ENCODE assay signal across 8 cellular contexts in genomic region chr11:74683279-74683871, GRCh38. TPM values are rescaled to one million over a fixed set of nuclear protein-coding genes. Genes with fewer than 3 reads are reported as not detected.
DNase-seq lines count a peak whose midpoint lies in the region; ATAC-seq and TF ChIP-seq lines count a peak whose summit lies in the region.

No MANE protein-coding gene starts in this region.

- H3K9me3 Mint-ChIP-seq in Calu3 (ENCODE audit: low read depth, unreplicated experiment): no peaks in the 10 kb centered on the region
- no peaks in the 10 kb centered on the region for H3K9me3 Mint-ChIP-seq in activated T-helper 2 cell treated with anti-CD3 and anti-CD28 coated beads, Interferon-gamma antibody, Interleukin-2, Interleukin-4, amounts not matched to agents 10 μg/mL and 5 μg/mL and 100 μg/mL, durations not matched to agents 14 hours and 24 hours and 36 hours
- no peaks in the 10 kb centered on the region for H3K9me3 Mint-ChIP-seq in CD8-positive, alpha-beta memory T cell

- POLR2A ChIA-PET in CD8-positive, alpha-beta memory T cell (lab: Charles Lee): no interaction called here

- peak in 1 of 2 donors; percentile 43 for ATAC-seq in right cardiac atrium

- no peak overlapping the region for H3K27ac ChIP-seq in right cardiac atrium (ENCODE audit: low read length)
- H3K27ac ChIP-seq in CD8-positive, alpha-beta memory T cell (ENCODE audit: low read depth, low read length): no peak overlapping the region

- H3K4me1 Mint-ChIP-seq in Calu3 (ENCODE audit: low read depth, unreplicated experiment): no peaks in the 10 kb centered on the region
- H3K4me1 Mint-ChIP-seq in activated T-helper 2 cell treated with anti-CD3 and anti-CD28 coated beads, Interferon-gamma antibody, Interleukin-2, Interleukin-4, amounts not matched to agents 10 μg/mL and 5 μg/mL and 100 μg/mL, durations not matched to agents 14 hours and 24 hours and 36 hours (ENCODE audit: low read depth): no peaks in the 10 kb centered on the region
- no peaks in the 10 kb centered on the region for H3K4me1 Mint-ChIP-seq in CD8-positive, alpha-beta memory T cell

- BruUV-seq in Calu3 (replicated peaks; lab: Mats Ljungman, UMichigan): no TSS peak

- peak overlapping the region; percentile 15 for H3K4me3 Mint-ChIP-seq in Calu3 (ENCODE audit: low read depth, unreplicated experiment)
- H3K4me3 Mint-ChIP-seq in activated T-helper 2 cell treated with anti-CD3 and anti-CD28 coated beads, Interferon-gamma antibody, Interleukin-2, Interleukin-4, amounts not matched to agents 10 μg/mL and 5 μg/mL and 100 μg/mL, durations not matched to agents 14 hours and 24 hours and 36 hours (ENCODE audit: low read depth): no peak overlapping the region
- H3K4me3 Mint-ChIP-seq in CD8-positive, alpha-beta memory T cell: peak overlapping the region in 2 of 7 donors; percentile 63

- no peaks in the 10 kb centered on the region for H3K36me3 ChIP-seq in CD8-positive, alpha-beta memory T cell (ENCODE audit: insufficient read depth, low read length)

- H3K27ac Mint-ChIP-seq in Calu3 (ENCODE audit: unreplicated experiment): no peak overlapping the region
- H3K27ac Mint-ChIP-seq in activated T-helper 2 cell treated with anti-CD3 and anti-CD28 coated beads, Interferon-gamma antibody, Interleukin-2, Interleukin-4, amounts not matched to agents 10 μg/mL and 5 μg/mL and 100 μg/mL, durations not matched to agents 14 hours and 24 hours and 36 hours: no peak overlapping the region
- H3K27ac Mint-ChIP-seq in CD8-positive, alpha-beta memory T cell: no peak overlapping the region

- no peaks in the 10 kb centered on the region for H3K4me1 ChIP-seq in right cardiac atrium (ENCODE audit: control insufficient read depth, insufficient read depth, low read length)
- H3K4me1 ChIP-seq in CD8-positive, alpha-beta memory T cell (ENCODE audit: insufficient read depth, low read length): no peaks in the 10 kb centered on the region

- no peaks in the 10 kb centered on the region for H3K27me3 ChIP-seq in right cardiac atrium (ENCODE audit: control insufficient read depth, insufficient read depth)
- H3K27me3 ChIP-seq in CD8-positive, alpha-beta memory T cell (ENCODE audit: insufficient read depth, low read length, poor library complexity, severe bottlenecking): no peaks in the 10 kb centered on the region

- DNase-seq in Calu3: peak; percentile 15
- DNase-seq in amygdala (lab: John Stamatoyannopoulos, UW): peak in 52 of 56 donors; percentile 33 to 92 (median 76)
- DNase-seq in right cardiac atrium: peak in 2 of 3 donors; percentile 77 to 83
- peak; percentile 84 for DNase-seq in posterior vena cava (ENCODE audit: low spot score)
- DNase-seq in NCI-H2171 (lab: John Stamatoyannopoulos, UW): no peak
- DNase-seq in activated T-helper 2 cell treated with anti-CD3 and anti-CD28 coated beads, Interferon-gamma antibody, Interleukin-2, Interleukin-4, amounts not matched to agents 10 μg/mL and 5 μg/mL and 100 μg/mL, durations not matched to agents 14 hours and 24 hours and 36 hours (ENCODE audit: low spot score): no peak
- DNase-seq in CD8-positive, alpha-beta memory T cell: no peak
- no peak for DNase-seq in DMS153 treated with DMSO at 0.1 percent for 48 hours (lab: John Stamatoyannopoulos, UW; ENCODE audit: unreplicated experiment)

- no peaks in the 10 kb centered on the region for H3K36me3 Mint-ChIP-seq in Calu3 (ENCODE audit: insufficient read depth, unreplicated experiment)
- no peaks in the 10 kb centered on the region for H3K36me3 Mint-ChIP-seq in activated T-helper 2 cell treated with anti-CD3 and anti-CD28 coated beads, Interferon-gamma antibody, Interleukin-2, Interleukin-4, amounts not matched to agents 10 μg/mL and 5 μg/mL and 100 μg/mL, durations not matched to agents 14 hours and 24 hours and 36 hours (ENCODE audit: low read depth)
- H3K36me3 Mint-ChIP-seq in CD8-positive, alpha-beta memory T cell: peaks cover 0 to 2% (median 0%) of the 10 kb centered on the region in 3 donors

- CTCF ChIA-PET in Calu3 (lab: Charles Lee): interaction anchor here (1.0 kb wide), 1 partner anchor 19 kb away, joined by 3 read pairs; no protein-coding TSS in a partner anchor
- CTCF ChIA-PET in CD8-positive, alpha-beta memory T cell (lab: Charles Lee): no interaction called here

- H3K4me3 ChIP-seq in right cardiac atrium (ENCODE audit: low read length): peak overlapping the region; percentile 54
- no peak overlapping the region for H3K4me3 ChIP-seq in CD8-positive, alpha-beta memory T cell (ENCODE audit: low read length)

- 5% methylated on average over 59 of the region's 59 CpGs for WGBS in right cardiac atrium

- no peaks in the 10 kb centered on the region for H3K9me3 ChIP-seq in right cardiac atrium (ENCODE audit: control insufficient read depth, low read length)
- H3K9me3 ChIP-seq in CD8-positive, alpha-beta memory T cell (ENCODE audit: low read length): no peaks in the 10 kb centered on the region

- peaks cover 35% of the 10 kb centered on the region for H3K27me3 Mint-ChIP-seq in Calu3 (ENCODE audit: unreplicated experiment)
- H3K27me3 Mint-ChIP-seq in activated T-helper 2 cell treated with anti-CD3 and anti-CD28 coated beads, Interferon-gamma antibody, Interleukin-2, Interleukin-4, amounts not matched to agents 10 μg/mL and 5 μg/mL and 100 μg/mL, durations not matched to agents 14 hours and 24 hours and 36 hours (ENCODE audit: low read depth): peaks cover 20% of the 10 kb centered on the region
- H3K27me3 Mint-ChIP-seq in CD8-positive, alpha-beta memory T cell: peaks cover 15 to 29% of the 10 kb centered on the region in 2 donors

- no peak for TF ChIP-seq CTCF in Calu3 (IDR thresholded peaks at IDR 0.05; ENCODE audit: unreplicated experiment)

- intact Hi-C loops in Calu3 (cut with micrococcal nuclease; ENCODE audit: unreplicated experiment): no loop called here
- intact Hi-C loops in right cardiac atrium (cut with DNase I): no loop called here
- intact Hi-C loops in posterior vena cava (cut with DNase I): no loop called here
- intact Hi-C loops in activated T-helper 2 cell treated with anti-CD3 and anti-CD28 coated beads, Interferon-gamma antibody, Interleukin-2, Interleukin-4, amounts not matched to agents 10 μg/mL and 5 μg/mL and 100 μg/mL, durations not matched to agents 14 hours and 24 hours and 36 hours (cut with micrococcal nuclease): no loop called here

RNA-seq across cellular contexts. Expression of gene CHRDL2, which starts 47.9 kb away (rescaled TPM):
- not detected in 2 replicates for total RNA-seq in Calu3 (2022)
- total RNA-seq in right cardiac atrium: 10 to 100 TPM in 1 of 4 donors, 1 to 10 TPM in 3; 2.7 to 11.8 (median 3.2) TPM
- polyA plus RNA-seq in right cardiac atrium: 0.97 TPM
- total RNA-seq in posterior vena cava: 10 to 100 TPM; 10.6 to 31.9 TPM
- total RNA-seq in activated T-helper 2 cell treated with anti-CD3 and anti-CD28 coated beads, Interferon-gamma antibody, Interleukin-2, Interleukin-4, amounts not matched to agents 10 μg/mL and 5 μg/mL and 100 μg/mL, durations not matched to agents 14 hours and 24 hours and 36 hours: not detected in 2 replicates
- not detected for total RNA-seq in CD8-positive, alpha-beta memory T cell
- not detected for polyA plus RNA-seq in CD8-positive, alpha-beta memory T cell

Comparison
In these comparisons a context has a peak if more than half of its experiments do, and no peak if none do; other contexts are left out.
1. DNase-seq: peak in Calu3 (single experiment), amygdala (52 of 56), right cardiac atrium (2 of 3) and posterior vena cava (single experiment); none in NCI-H2171 (single experiment), activated T-helper 2 cell treated with anti-CD3 and anti-CD28 coated beads, Interferon-gamma antibody, Interleukin-2, Interleukin-4, amounts not matched to agents 10 μg/mL and 5 μg/mL and 100 μg/mL, durations not matched to agents 14 hours and 24 hours and 36 hours (single experiment), CD8-positive, alpha-beta memory T cell (0 of 5) and DMS153 treated with DMSO at 0.1 percent for 48 hours (single experiment).